Comparison of ENCODE assay signal across 28 cellular contexts in genomic region chrX:137286423-137286822, GRCh38.
"Had no signal": no experiment of that assay in that cellular context is flagged by ENCODE, and none has a peak within 500 bp of the region (broad histone marks: within the 10 kb centered on the region; RNA-seq: fewer than 3 reads in every experiment).

No MANE protein-coding gene starts in this region.

- H3K4me1 ChIP-seq: colonic mucosa, esophagus squamous epithelium, gastrocnemius medialis, heart right ventricle, left lung, lower lobe of right lung had no signal

- H3K4me1 Mint-ChIP-seq: mesothelial cell of epicardium, naive B cell had no signal

- H3K36me3 Mint-ChIP-seq: mesothelial cell of epicardium, naive B cell had no signal

- H3K27me3 ChIP-seq: colonic mucosa, esophagus squamous epithelium, gastrocnemius medialis, left lung had no signal

- H3K27ac ChIP-seq: colonic mucosa, epithelial cell of prostate, esophagus squamous epithelium, gastrocnemius medialis, heart right ventricle, left lung, lower lobe of right lung had no signal

- H3K27ac Mint-ChIP-seq: dendritic cell treated with granulocyte-macrophage colony-stimulating factor and Interleukin-4, amounts not matched to agents 40 ng/mL and 50 ng/mL, for 4 days; effector memory CD8-positive, alpha-beta T cell; endodermal cell; mesothelial cell of epicardium; naive B cell had no signal

- H3K4me3 Mint-ChIP-seq: dendritic cell treated with granulocyte-macrophage colony-stimulating factor and Interleukin-4, amounts not matched to agents 40 ng/mL and 50 ng/mL, for 4 days; effector memory CD8-positive, alpha-beta T cell; endodermal cell; mesothelial cell of epicardium; naive B cell had no signal

- H3K36me3 ChIP-seq: colonic mucosa, esophagus squamous epithelium, gastrocnemius medialis, heart right ventricle, left lung, lower lobe of right lung had no signal

- H3K9me3 ChIP-seq: colonic mucosa, esophagus squamous epithelium, gastrocnemius medialis, heart right ventricle, left lung, lower lobe of right lung, mucosa of descending colon had no signal

- ATAC-seq: effector memory CD8-positive, alpha-beta T cell; esophagus mucosa; gastrocnemius medialis; heart right ventricle; left cardiac atrium; left lung; left ventricle myocardium superior; lower lobe of right lung; mucosa of descending colon had no signal

- FAIRE-seq: endometrium, islet of Langerhans, keratinocyte had no signal

- DNase-seq: colonic mucosa; cortex of kidney; effector CD8-positive, alpha-beta T cell; effector memory CD8-positive, alpha-beta T cell; endodermal cell; erythroblast; esophagus squamous epithelium; foreskin fibroblast; foreskin melanocyte; gastrocnemius medialis; glutamatergic neuron; head of caudate nucleus; heart right ventricle; hippocampal formation; left cardiac atrium; left lung; left ventricle myocardium superior; lower lobe of right lung; mesenchymal stem cell; mucosa of descending colon; naive B cell had no signal

- H3K9me3 Mint-ChIP-seq: dendritic cell treated with granulocyte-macrophage colony-stimulating factor and Interleukin-4, amounts not matched to agents 40 ng/mL and 50 ng/mL, for 4 days; effector memory CD8-positive, alpha-beta T cell had no signal

- H3K4me3 ChIP-seq: colonic mucosa, esophagus squamous epithelium, gastrocnemius medialis, heart right ventricle, left lung, lower lobe of right lung, mucosa of descending colon had no signal
